13 cellular contexts compared by ENCODE assay signal in the genomic region with DNA sequence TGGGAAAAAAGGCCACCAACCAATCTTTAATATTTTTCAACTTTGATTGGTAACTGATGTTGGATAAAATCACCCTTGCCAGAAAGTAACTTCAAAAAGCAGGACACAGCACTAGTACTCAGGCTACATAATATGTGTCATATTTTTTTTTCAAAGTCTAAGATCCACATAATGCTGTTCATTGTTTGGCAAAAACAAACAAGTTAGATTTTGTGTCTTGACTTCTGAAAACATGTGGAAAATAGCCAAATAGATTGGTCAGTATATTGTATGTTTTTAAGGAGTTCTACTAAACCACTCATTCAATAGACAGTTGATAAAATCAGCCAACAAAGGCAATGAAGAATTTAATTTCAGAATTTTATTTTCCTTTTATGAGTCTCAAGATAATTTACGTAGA.
"Had no signal": no experiment of that assay in that cellular context is flagged by ENCODE, and none has a peak within 500 bp of the region (broad histone marks: within the 10 kb centered on the region; RNA-seq: fewer than 3 reads in every experiment).

No MANE protein-coding gene starts in this region.

- H3K9me3 ChIP-seq: thoracic aorta had no signal

- FAIRE-seq: astrocyte had no signal

- DNase-seq: activated B cell treated with CpG ODN at 0.5 μM for 24 hours; activated CD4-positive, alpha-beta T cell treated with anti-CD3 and anti-CD28 coated beads for 48 hours; activated CD8-positive, alpha-beta T cell treated with anti-CD3 and anti-CD28 coated beads for 36 hours; activated effector memory CD4-positive, alpha-beta T cell treated with Interleukin-2 at 50 U/mL for 16 hours; activated naive CD4-positive, alpha-beta T cell treated with anti-CD3 and anti-CD28 coated beads, Interleukin-2, amount 50 U/mL, for 16 hours; activated T-cell treated with anti-CD3 and anti-CD28 coated beads, Interleukin-2, amount 50 U/mL, for 4 hours; kidney glomerular epithelial cell; right cardiac atrium; stimulated activated CD4-positive, alpha-beta T cell treated with anti-CD3 and anti-CD28 coated beads, Interleukin-4, amount 100 ng/mL, for 24 hours; stimulated activated naive CD4-positive, alpha-beta T cell had no signal

- H3K27ac ChIP-seq: skin epidermis, thoracic aorta had no signal

- H3K4me3 ChIP-seq: skin epidermis, thoracic aorta had no signal

- ATAC-seq: activated CD8-positive, alpha-beta T cell treated with anti-CD3 and anti-CD28 coated beads for 36 hours; activated T-cell treated with anti-CD3 and anti-CD28 coated beads, Interleukin-2, amount 50 U/mL, for 4 hours had no signal

- H3K36me3 ChIP-seq: thoracic aorta had no signal
